ENCODE assay signal across 10 cellular contexts in genomic region chr14:91867316-91867988, GRCh38. TPM values are rescaled to one million over a fixed set of nuclear protein-coding genes. Genes with fewer than 3 reads are reported as not detected.
DNase-seq lines count a peak whose midpoint lies in the region; ATAC-seq, FAIRE-seq and TF ChIP-seq lines count a peak whose summit lies in the region.
"Had no signal": no experiment of that assay in that cellular context is flagged by ENCODE, and none has a peak within 500 bp of the region (broad histone marks: within the 10 kb centered on the region; RNA-seq: fewer than 3 reads in every experiment).

Gene TC2N (minus strand): TSS chr14:91867536. CDS start chr14:91813769, 53,767 bp downstream.

- 94 to 96% methylated on average over 10 of the region's 10 CpGs for WGBS in pancreas, 2 donors

- intact Hi-C loops in pancreas (cut with DNase I), result no loop called here

- H3K9me3 ChIP-seq in pancreas, result no peaks in the 10 kb centered on the region

- H3K9me3 Mint-ChIP-seq in activated naive CD8-positive, alpha-beta T cell treated with anti-CD3 and anti-CD28 coated beads, Interleukin-2, amount 10 ng/mL, durations not matched to agents 7 days and 5 days, result no peaks in the 10 kb centered on the region

- peaks cover 27 to 35% (median 34%) of the 10 kb centered on the region in 3 donors for H3K4me1 ChIP-seq in pancreas

- H3K4me3 ChIP-seq in pancreas, result no peak within 1 kb of the TSS

- peak within 1 kb of the TSS; percentile 97 for H3K27ac Mint-ChIP-seq in activated naive CD8-positive, alpha-beta T cell treated with anti-CD3 and anti-CD28 coated beads, Interleukin-2, amount 10 ng/mL, durations not matched to agents 7 days and 5 days

- H3K4me3 Mint-ChIP-seq in activated naive CD8-positive, alpha-beta T cell treated with anti-CD3 and anti-CD28 coated beads, Interleukin-2, amount 10 ng/mL, durations not matched to agents 7 days and 5 days, result peak within 1 kb of the TSS; percentile 93

- H3K27ac ChIP-seq in pancreas, result no peak within 1 kb of the TSS

- no peaks in the 10 kb centered on the region for H3K36me3 ChIP-seq in pancreas

- no peaks in the 10 kb centered on the region for H3K27me3 ChIP-seq in pancreas

- peaks cover 82% of the 10 kb centered on the region for H3K4me1 Mint-ChIP-seq in activated naive CD8-positive, alpha-beta T cell treated with anti-CD3 and anti-CD28 coated beads, Interleukin-2, amount 10 ng/mL, durations not matched to agents 7 days and 5 days

- ATAC-seq in activated naive CD8-positive, alpha-beta T cell treated with anti-CD3 and anti-CD28 coated beads, Interleukin-2, amount 10 ng/mL, durations not matched to agents 7 days and 5 days (ENCODE audit: low read depth), result peak; percentile 60
- ATAC-seq in pancreas (no peak), GM19023 (IDR thresholded peaks at IDR 0.05; ENCODE audit: unreplicated experiment) (no peak), GM19324 (IDR thresholded peaks at IDR 0.05; ENCODE audit: low FRiP score, unreplicated experiment) (no peak), GM21528 (IDR thresholded peaks at IDR 0.05; ENCODE audit: low FRiP score, unreplicated experiment) (no peak)

- DNase-seq in DMS79 (lab: John Stamatoyannopoulos, UW) (peak; percentile 41), NCI-H2107 treated with DMSO at 0.1 percent for 48 hours (lab: John Stamatoyannopoulos, UW; ENCODE audit: unreplicated experiment) (peak; percentile 9), pancreas (no peak), NCI-H1436 treated with DMSO at 0.1 percent for 48 hours (lab: John Stamatoyannopoulos, UW) (no peak)
- peak; percentile 67 for DNase-seq in activated naive CD8-positive, alpha-beta T cell treated with anti-CD3 and anti-CD28 coated beads, Interleukin-2, amount 10 ng/mL, durations not matched to agents 7 days and 5 days
- DNase-seq: cortex of kidney had no signal

- no peaks in the 10 kb centered on the region for H3K27me3 Mint-ChIP-seq in activated naive CD8-positive, alpha-beta T cell treated with anti-CD3 and anti-CD28 coated beads, Interleukin-2, amount 10 ng/mL, durations not matched to agents 7 days and 5 days

- FAIRE-seq in pancreas (lab: Jason Lieb, UNC), result no peak

- H3K36me3 Mint-ChIP-seq in activated naive CD8-positive, alpha-beta T cell treated with anti-CD3 and anti-CD28 coated beads, Interleukin-2, amount 10 ng/mL, durations not matched to agents 7 days and 5 days, result peaks cover 13% of the 10 kb centered on the region

- POLR2A ChIA-PET in activated naive CD8-positive, alpha-beta T cell treated with anti-CD3 and anti-CD28 coated beads, Interleukin-2, amount 10 ng/mL, durations not matched to agents 7 days and 5 days (lab: Charles Lee), result interaction anchor here (0.6 to 2.1 kb wide), 12 partner anchors 7 to 624 kb away, joined by 3 to 11 read pairs (median 5); partner anchors contain the start of genes GPR68 and PPP4R3A

- no peak for TF ChIP-seq CTCF in pancreas (IDR thresholded peaks at IDR 0.05)

RNA-seq across cellular contexts. Expression of gene TC2N, which starts in this region (rescaled TPM):
- 100 to 1,000 TPM; 163 to 181 TPM for total RNA-seq in activated naive CD8-positive, alpha-beta T cell treated with anti-CD3 and anti-CD28 coated beads, Interleukin-2, amount 10 ng/mL, durations not matched to agents 7 days and 5 days
- 100 to 1,000 TPM in 5 of 6 donors, 10 to 100 TPM in 1; 96.5 to 215 (median 119) TPM for total RNA-seq in pancreas
- polyA plus RNA-seq in pancreas, result 10 to 100 TPM; 23.9 to 45.4 TPM
- total RNA-seq: myocyte had no signal

Comparison
In these comparisons a context has a peak if more than half of its experiments do, and no peak if none do; other contexts are left out.
1. DNase-seq: peak in DMS79 (single experiment), NCI-H2107 treated with DMSO at 0.1 percent for 48 hours (single experiment) and activated naive CD8-positive, alpha-beta T cell treated with anti-CD3 and anti-CD28 coated beads, Interleukin-2, amount 10 ng/mL, durations not matched to agents 7 days and 5 days (single experiment); none in pancreas (0 of 6) and NCI-H1436 treated with DMSO at 0.1 percent for 48 hours (single experiment).